Comparison of ENCODE assay signal across 8 cellular contexts in genomic region chr3:25033407-25034029, GRCh38.
DNase-seq lines count a peak whose midpoint lies in the region; ATAC-seq and TF ChIP-seq lines count a peak whose summit lies in the region.

No MANE protein-coding gene starts in this region.

- peaks cover 35% of the 10 kb centered on the region for H3K4me1 Mint-ChIP-seq in chondrocyte (ENCODE audit: low read depth)

- no peak overlapping the region for H3K27ac ChIP-seq in lower lobe of right lung

- H3K4me3 Mint-ChIP-seq in chondrocyte (ENCODE audit: unreplicated experiment): no peak overlapping the region

- H3K9me3 ChIP-seq in NT2/D1 (ENCODE audit: insufficient read depth, low read length) (no peaks in the 10 kb centered on the region), lower lobe of right lung (no peaks in the 10 kb centered on the region)

- no peaks in the 10 kb centered on the region for H3K9me3 Mint-ChIP-seq in chondrocyte (ENCODE audit: low read depth)

- H3K36me3 ChIP-seq in NT2/D1 (ENCODE audit: insufficient read depth, insufficient read length, low read length) (no peaks in the 10 kb centered on the region), lower lobe of right lung (no peaks in the 10 kb centered on the region)

- DNase-seq in Daoy (ENCODE audit: low read depth) (peak; percentile 42), NT2/D1 (ENCODE audit: low read depth, low spot score) (peak; percentile 68), chondrocyte (ENCODE audit: low spot score) (no peak), lower lobe of right lung (no peak), OCI-M2 (lab: John Stamatoyannopoulos, UW; ENCODE audit: unreplicated experiment) (no peak), activated gamma-delta T cell (lab: John Stamatoyannopoulos, UW) (no peak)

- H3K27ac Mint-ChIP-seq in chondrocyte (ENCODE audit: unreplicated experiment): no peak overlapping the region

- intact Hi-C loops in lower lobe of right lung (cut with DNase I): no loop called here

- H3K4me3 ChIP-seq in NT2/D1 (ENCODE audit: insufficient read length, low read depth): no peak overlapping the region
- H3K4me3 ChIP-seq in lower lobe of right lung: no peak overlapping the region

- H3K4me1 ChIP-seq in NT2/D1 (ENCODE audit: insufficient read depth, insufficient read length) (no peaks in the 10 kb centered on the region), lower lobe of right lung (no peaks in the 10 kb centered on the region)

- H3K27me3 ChIP-seq in NT2/D1 (ENCODE audit: insufficient read depth, insufficient read length) (no peaks in the 10 kb centered on the region), lower lobe of right lung (ENCODE audit: low read depth) (no peaks in the 10 kb centered on the region)

- TF ChIP-seq CTCF in chondrocyte (IDR thresholded peaks at IDR 0.05) (peak; percentile 75), lower lobe of right lung (IDR thresholded peaks at IDR 0.05) (peak; percentile 69)

- H3K9ac ChIP-seq in NT2/D1 (ENCODE audit: insufficient read length, low read depth): no peak overlapping the region

- no peaks in the 10 kb centered on the region for H3K27me3 Mint-ChIP-seq in chondrocyte (ENCODE audit: low read depth)

- H3K36me3 Mint-ChIP-seq in chondrocyte (ENCODE audit: low read depth): no peaks in the 10 kb centered on the region

- ATAC-seq in GM19035 (IDR thresholded peaks at IDR 0.05; ENCODE audit: unreplicated experiment) (peak; percentile 79), HG03159 (IDR thresholded peaks at IDR 0.05; ENCODE audit: unreplicated experiment) (peak; percentile 93), lower lobe of right lung (peak; percentile 68 to 72)

Comparison
In these comparisons a context has a peak if more than half of its experiments do, and no peak if none do; other contexts are left out.
1. DNase-seq: peak in Daoy (single experiment) and NT2/D1 (single experiment); none in chondrocyte (single experiment), lower lobe of right lung (single experiment), OCI-M2 (single experiment) and activated gamma-delta T cell (single experiment).
2. Peak in every context shown above with its lines, with median percentiles within 50 percentile points of each other: ATAC-seq.